ENCODE assay signal across 23 cellular contexts in the genomic region with DNA sequence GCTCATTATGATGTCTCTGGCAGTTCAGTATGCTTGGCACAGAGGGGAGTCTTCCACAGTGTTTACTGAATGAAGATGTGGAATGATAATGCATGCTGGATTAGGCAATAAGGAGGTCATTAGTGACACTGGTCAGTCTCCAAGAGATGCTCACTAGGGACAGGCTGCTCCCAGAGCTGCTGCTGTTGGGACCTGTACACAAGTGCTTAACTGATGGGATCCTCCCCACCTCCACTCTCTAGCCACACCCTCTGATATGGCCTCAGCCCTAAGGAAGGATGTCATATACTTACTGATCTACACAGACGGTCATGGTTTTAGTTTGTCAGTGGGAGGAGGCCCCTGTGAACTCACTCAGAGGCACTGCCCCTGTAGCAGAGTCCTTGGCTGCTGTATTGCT.
"Had no signal": no experiment of that assay in that cellular context is flagged by ENCODE, and none has a peak within 500 bp of the region (broad histone marks: within the 10 kb centered on the region; RNA-seq: fewer than 3 reads in every experiment).

No MANE protein-coding gene starts in this region.

- H3K27ac ChIP-seq: KMS-11, VCaP had no signal

- H3K9me3 Mint-ChIP-seq: activated CD4-positive, alpha-beta memory T cell treated with anti-CD3 and anti-CD28 coated beads, Interleukin-2, amount 10 ng/mL, durations not matched to agents 7 days and 5 days; activated naive CD4-positive, alpha-beta T cell treated with anti-CD3 and anti-CD28 coated beads, Interleukin-2, amount 50 U/mL, for 24 hours; central memory CD8-positive, alpha-beta T cell; IgD-negative memory B cell; T-cell had no signal

- H3K27me3 ChIP-seq: breast epithelium had no signal

- H3K27ac Mint-ChIP-seq: activated CD4-positive, alpha-beta memory T cell treated with anti-CD3 and anti-CD28 coated beads, Interleukin-2, amount 10 ng/mL, durations not matched to agents 7 days and 5 days; activated CD4-positive, alpha-beta T cell treated with anti-CD3 and anti-CD28 coated beads for 36 hours; IgD-negative memory B cell; T-cell had no signal

- H3K4me3 ChIP-seq: breast epithelium had no signal

- H3K36me3 ChIP-seq: breast epithelium had no signal

- H3K27me3 Mint-ChIP-seq: activated CD4-positive, alpha-beta memory T cell treated with anti-CD3 and anti-CD28 coated beads, Interleukin-2, amount 10 ng/mL, durations not matched to agents 7 days and 5 days; activated CD4-positive, alpha-beta T cell treated with anti-CD3 and anti-CD28 coated beads for 36 hours; IgD-negative memory B cell had no signal

- ATAC-seq: activated CD4-positive, alpha-beta T cell treated with anti-CD3 and anti-CD28 coated beads for 36 hours had no signal

- DNase-seq: activated CD4-positive, alpha-beta memory T cell treated with anti-CD3 and anti-CD28 coated beads, Interleukin-2, amount 10 ng/mL, durations not matched to agents 7 days and 5 days; activated CD4-positive, alpha-beta T cell treated with anti-CD3 and anti-CD28 coated beads for 36 hours; activated CD4-positive, alpha-beta T cell treated with anti-CD3 and anti-CD28 coated beads, Interleukin-2, amount 50 U/mL, for 1 hour; activated CD8-positive, alpha-beta memory T cell treated with anti-CD3 and anti-CD28 coated beads, Interleukin-2, amount 50 U/mL, for 48 hours; activated effector memory CD4-positive, alpha-beta T cell treated with Interleukin-2 at 50 U/mL for 16 hours; activated naive CD4-positive, alpha-beta T cell; activated T-cell treated with anti-CD3 and anti-CD28 coated beads, Interleukin-2, amount 50 U/mL, for 1 hour; aorta; NCI-H1694; NCI-H2029; NCI-H345; NCI-H510A; NCI-H526 treated with DMSO at 0.1 percent for 48 hours; NCI-H82; SIG-M5; T-cell; T-helper 2 cell had no signal

- H3K4me3 Mint-ChIP-seq: activated CD4-positive, alpha-beta memory T cell treated with anti-CD3 and anti-CD28 coated beads, Interleukin-2, amount 10 ng/mL, durations not matched to agents 7 days and 5 days; activated CD4-positive, alpha-beta T cell treated with anti-CD3 and anti-CD28 coated beads for 36 hours; activated naive CD4-positive, alpha-beta T cell treated with anti-CD3 and anti-CD28 coated beads, Interleukin-2, amount 50 U/mL, for 24 hours; central memory CD8-positive, alpha-beta T cell; IgD-negative memory B cell; T-cell had no signal

- H3K4me1 ChIP-seq: breast epithelium had no signal

- H3K36me3 Mint-ChIP-seq: activated naive CD4-positive, alpha-beta T cell treated with anti-CD3 and anti-CD28 coated beads, Interleukin-2, amount 50 U/mL, for 24 hours; IgD-negative memory B cell; T-cell had no signal

- H3K4me1 Mint-ChIP-seq: central memory CD8-positive, alpha-beta T cell; T-cell had no signal

- H3K9me3 ChIP-seq: breast epithelium had no signal
